Comparison of ENCODE assay signal across 17 cellular contexts in genomic region chr2:63981702-63982103, GRCh38. TPM values are rescaled to one million over a fixed set of nuclear protein-coding genes. Genes with fewer than 3 reads are reported as not detected.
A peak's percentile ranks its signal among the peaks of the same experiment; 100 is the strongest.
DNase-seq lines count a peak whose midpoint lies in the region; ATAC-seq, FAIRE-seq and TF ChIP-seq lines count a peak whose summit lies in the region.
"Had no signal": no experiment of that assay in that cellular context is flagged by ENCODE, and none has a peak within 500 bp of the region (broad histone marks: within the 10 kb centered on the region; RNA-seq: fewer than 3 reads in every experiment).

No MANE protein-coding gene starts in this region.

- peak; percentile 33 for FAIRE-seq in H54 (lab: Jason Lieb, UNC)
- FAIRE-seq: G401.6, GM12891, K562 had no signal

- peak overlapping the region in 2 of 3 donors; percentile 39 to 93 for H3K27ac Mint-ChIP-seq in CD4-positive, CD25-positive, alpha-beta regulatory T cell
- H3K27ac Mint-ChIP-seq in progenitor cell of endocrine pancreas: peak overlapping the region; percentile 38
- H3K27ac Mint-ChIP-seq: GM23338, H9 had no signal

- TF ChIP-seq POLR2A in H54 (IDR thresholded peaks at IDR 0.05; ENCODE audit: low read depth, low read length): no peak

- H3K27me3 ChIP-seq in CD4-positive, CD25-positive, alpha-beta regulatory T cell (ENCODE audit: control insufficient read depth, insufficient read depth, low read length): no peaks in the 10 kb centered on the region
- H3K27me3 ChIP-seq: BLaER1 had no signal

- CTCF ChIA-PET in RWPE1 (lab: Yijun Ruan, JAX): no interaction called here

- H3K4me1 Mint-ChIP-seq in CD4-positive, CD25-positive, alpha-beta regulatory T cell: peaks cover 45 to 72% (median 59%) of the 10 kb centered on the region in 4 donors
- H3K4me1 Mint-ChIP-seq in progenitor cell of endocrine pancreas (ENCODE audit: low read depth): peaks cover 27% of the 10 kb centered on the region
- H3K4me1 Mint-ChIP-seq: GM23338, H9 had no signal

- H3K9me3 Mint-ChIP-seq in CD4-positive, CD25-positive, alpha-beta regulatory T cell: no peaks in the 10 kb centered on the region
- no peaks in the 10 kb centered on the region for H3K9me3 Mint-ChIP-seq in progenitor cell of endocrine pancreas (ENCODE audit: low read depth)
- H3K9me3 Mint-ChIP-seq: GM23338, H9 had no signal

- peaks cover 2% of the 10 kb centered on the region for H3K36me3 ChIP-seq in CD4-positive, CD25-positive, alpha-beta regulatory T cell (ENCODE audit: control insufficient read depth, insufficient read depth, low read length)

- H3K36me3 Mint-ChIP-seq in CD4-positive, CD25-positive, alpha-beta regulatory T cell: peaks cover 11% of the 10 kb centered on the region
- peaks cover 13% of the 10 kb centered on the region for H3K36me3 Mint-ChIP-seq in progenitor cell of endocrine pancreas (ENCODE audit: insufficient read depth)

- no peak overlapping the region for H3K4me3 ChIP-seq in CD4-positive, CD25-positive, alpha-beta regulatory T cell (ENCODE audit: low read depth, low read length)
- H3K4me3 ChIP-seq: BLaER1, GM23338, K562 had no signal

- peaks cover 49% of the 10 kb centered on the region for H3K4me1 ChIP-seq in CD4-positive, CD25-positive, alpha-beta regulatory T cell (ENCODE audit: control insufficient read depth, insufficient read depth, low read length, poor library complexity, severe bottlenecking)
- H3K4me1 ChIP-seq: BLaER1 had no signal

- no peak for DNase-seq in CD4-positive, CD25-positive, alpha-beta regulatory T cell
- no peak for DNase-seq in H54 (ENCODE audit: insufficient read length, low spot score)
- DNase-seq in progenitor cell of endocrine pancreas (ENCODE audit: low spot score, unreplicated experiment): no peak
- no peak for DNase-seq in NCI-H82 treated with DMSO at 0.1 percent for 48 hours (lab: John Stamatoyannopoulos, UW; ENCODE audit: unreplicated experiment)
- no peak for DNase-seq in omental fat pad (ENCODE audit: low spot score)
- no peak for DNase-seq in RWPE1 (ENCODE audit: low spot score)
- DNase-seq: AML-193, DMS 273 treated with DMSO at 0.1 percent for 48 hours, DMS79 treated with DMSO at 0.1 percent for 48 hours, EL, H9 had no signal

- H3K27me3 Mint-ChIP-seq in CD4-positive, CD25-positive, alpha-beta regulatory T cell: no peaks in the 10 kb centered on the region
- H3K27me3 Mint-ChIP-seq in progenitor cell of endocrine pancreas: no peaks in the 10 kb centered on the region

- no peaks in the 10 kb centered on the region for H3K9me3 ChIP-seq in CD4-positive, CD25-positive, alpha-beta regulatory T cell (ENCODE audit: control insufficient read depth in 2 of 2, low read length in 2 of 2)
- H3K9me3 ChIP-seq: BLaER1 had no signal

- TF ChIP-seq CTCF in VCaP (conservative IDR thresholded peaks at IDR 0.05) (no peak), progenitor cell of endocrine pancreas (IDR thresholded peaks at IDR 0.05; ENCODE audit: unreplicated experiment) (no peak), omental fat pad (IDR thresholded peaks at IDR 0.05) (no peak), RWPE1 (conservative IDR thresholded peaks at IDR 0.05; ENCODE audit: low read depth) (no peak)

- H3K4me3 Mint-ChIP-seq in CD4-positive, CD25-positive, alpha-beta regulatory T cell: peak overlapping the region in 1 of 4 donors; percentile 40
- no peak overlapping the region for H3K4me3 Mint-ChIP-seq in progenitor cell of endocrine pancreas (ENCODE audit: low read depth)
- H3K4me3 Mint-ChIP-seq: GM23338, H9 had no signal

- H3K27ac ChIP-seq in CD4-positive, CD25-positive, alpha-beta regulatory T cell (ENCODE audit: insufficient read depth, low read length, poor library complexity, severe bottlenecking): no peak overlapping the region
- peak overlapping the region; percentile 88 for H3K27ac ChIP-seq in VCaP
- no peak overlapping the region for H3K27ac ChIP-seq in RWPE1
- H3K27ac ChIP-seq: BLaER1 had no signal

- no peak for ATAC-seq in CD4-positive, CD25-positive, alpha-beta regulatory T cell (ENCODE audit: low read depth in 2 of 2)
- no peak for ATAC-seq in omental fat pad (ENCODE audit: low FRiP score)
- ATAC-seq: GM23338, K562 had no signal

- POLR2A ChIA-PET in RWPE1 (lab: Yijun Ruan, JAX; ENCODE audit: low non-redundant PET): no interaction called here

RNA-seq across cellular contexts. Expression of gene VPS54, which starts 37.5 kb away (rescaled TPM):
- 20.7 TPM for total RNA-seq in CD4-positive, CD25-positive, alpha-beta regulatory T cell
- 10 to 100 TPM in 3 of 4 donors, 1 to 10 TPM in 1; 6.4 to 13.6 (median 11.3) TPM for polyA plus RNA-seq in CD4-positive, CD25-positive, alpha-beta regulatory T cell
- 28.2 and 29.7 TPM in 2 replicates for total RNA-seq in progenitor cell of endocrine pancreas
- total RNA-seq in omental fat pad: 10 to 100 TPM; 19.8 to 40.5 (median 26.9) TPM
